In the genomic region with DNA sequence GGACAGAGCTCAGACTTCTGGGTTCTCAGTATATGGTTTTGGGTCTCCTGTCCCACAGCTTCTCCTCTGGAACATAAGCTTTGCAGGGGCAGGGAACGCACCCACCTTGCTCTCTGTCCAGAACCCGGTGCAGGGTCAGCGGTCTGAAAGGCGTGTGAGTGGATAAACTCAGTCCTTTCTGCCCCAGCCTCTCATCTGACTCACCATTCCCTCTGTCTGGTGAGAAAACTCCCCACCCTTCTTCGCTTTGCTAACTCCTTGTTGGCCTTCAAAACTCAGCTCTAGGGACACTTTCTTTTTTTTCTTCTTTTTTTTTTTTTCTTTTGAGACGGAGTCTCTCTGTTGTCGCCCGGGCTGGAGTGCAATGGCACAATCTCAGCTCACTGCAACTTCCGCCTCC, we compare ENCODE assay signal across 15 cellular contexts.
A peak's percentile ranks its signal among the peaks of the same experiment; 100 is the strongest.
DNase-seq lines count a peak whose midpoint lies in the region; ATAC-seq lines count a peak whose summit lies in the region.
"Had no signal": no experiment of that assay in that cellular context is flagged by ENCODE, and none has a peak within 500 bp of the region (broad histone marks: within the 10 kb centered on the region; RNA-seq: fewer than 3 reads in every experiment).

No MANE protein-coding gene starts in this region.

- WGBS in GM23248 (ENCODE audit: low coverage in 1 of 2, low lambda C conversion rate in 2 of 2, missing lambda C conversion rate in 2 of 2), 2 experiments: 63 to 69% methylated on average over 9 of the region's 9 CpGs

- H3K4me2 ChIP-seq in GM23248 (ENCODE audit: unreplicated experiment): no peak overlapping the region

- H3K27ac ChIP-seq in GM23248: no peak overlapping the region
- H3K27ac ChIP-seq: C4-2B had no signal

- H2AFZ ChIP-seq in GM23248: no peak overlapping the region

- H3K36me3 ChIP-seq in GM23248 (ENCODE audit: low read depth): no peaks in the 10 kb centered on the region

- H3F3A ChIP-seq in GM23248 (ENCODE audit: insufficient read depth): no peaks in the 10 kb centered on the region

- H3K4me3 ChIP-seq in GM23248: no peak overlapping the region

- H3K9me2 ChIP-seq in GM23248 (ENCODE audit: insufficient read depth): no peaks in the 10 kb centered on the region

- no peaks in the 10 kb centered on the region for H3K79me2 ChIP-seq in GM23248 (ENCODE audit: insufficient read depth)

- ATAC-seq in GM21825 (IDR thresholded peaks at IDR 0.05; ENCODE audit: unreplicated experiment) (no peak), GM18858 (IDR thresholded peaks at IDR 0.05; ENCODE audit: unreplicated experiment) (no peak)
- ATAC-seq: CD8-positive, alpha-beta T cell had no signal

- no peaks in the 10 kb centered on the region for H3K4me1 ChIP-seq in GM23248 (ENCODE audit: insufficient read depth)

- no peak overlapping the region for H3K9ac ChIP-seq in GM23248

- no peaks in the 10 kb centered on the region for H3K9me3 ChIP-seq in GM23248 (ENCODE audit: low read depth)

- DNase-seq in ACHN (peak; percentile 48), GM23248 (peak; percentile 33), amniotic epithelial cell (ENCODE audit: low read depth) (peak; percentile 45), kidney tubule cell (ENCODE audit: low spot score) (peak; percentile 30), NCI-H345 treated with DMSO at 0.1 percent for 48 hours (lab: John Stamatoyannopoulos, UW; ENCODE audit: unreplicated experiment) (no peak)
- no peak for DNase-seq in activated CD4-positive, alpha-beta T cell treated with anti-CD3 and anti-CD28 coated beads for 4 hours
- DNase-seq: 8988T; CD8-positive, alpha-beta T cell; COR-L47; DMS53; HCEC 1CT; HFFc6 had no signal

- in situ Hi-C loops in ACHN (cut with HindIII; ENCODE audit: low pct_ligation_motif_present, low pct_unique_long_range_greater_than_20kb, low sequenced_read_pairs) (no loop called here), GM23248 (cut with MboI) (loop anchor here (10.0 kb wide), 2 partner anchors 120 to 280 kb away; no protein-coding TSS in a partner anchor)

- no peaks in the 10 kb centered on the region for H4K20me1 ChIP-seq in GM23248 (ENCODE audit: insufficient read depth)

- peaks cover 32% of the 10 kb centered on the region for H3K27me3 ChIP-seq in GM23248 (replicated peaks; ENCODE audit: insufficient read depth)

Comparison
In these comparisons a context has a peak if more than half of its experiments do, and no peak if none do; other contexts are left out.
1. DNase-seq: peak in ACHN (single experiment), GM23248 (single experiment), amniotic epithelial cell (single experiment) and kidney tubule cell (single experiment); none in NCI-H345 treated with DMSO at 0.1 percent for 48 hours (single experiment) and activated CD4-positive, alpha-beta T cell treated with anti-CD3 and anti-CD28 coated beads for 4 hours (0 of 2).